Comparison of ENCODE assay signal across 8 cellular contexts in genomic region chrX:10098235-10098819, GRCh38. TPM values are rescaled to one million over a fixed set of nuclear protein-coding genes. Genes with fewer than 3 reads are reported as not detected.
A peak's percentile ranks its signal among the peaks of the same experiment; 100 is the strongest.
DNase-seq lines count a peak whose midpoint lies in the region; ATAC-seq and TF ChIP-seq lines count a peak whose summit lies in the region.

No MANE protein-coding gene starts in this region.

- H3K27ac ChIP-seq in WERI-Rb-1, result no peak overlapping the region

- peak; percentile 77 for ATAC-seq in GM21825 (IDR thresholded peaks at IDR 0.05; ENCODE audit: unreplicated experiment)

- no peaks in the 10 kb centered on the region for H3K36me3 ChIP-seq in WERI-Rb-1

- H3K4me1 Mint-ChIP-seq in T-helper 1 cell treated with Interleukin-12 subunit alpha and Interleukin-12 subunit beta and Interleukin-4 antibody, amounts not matched to agents 30 μg/mL and 1 μg/mL, for 36 hours (ENCODE audit: low read depth), result peaks cover 33% of the 10 kb centered on the region

- H3K4me3 ChIP-seq in GM12865 (ENCODE audit: low read depth, low read length) (peak overlapping the region; percentile 57), WERI-Rb-1 (ENCODE audit: low read depth, low read length) (no peak overlapping the region)

- H3K36me3 Mint-ChIP-seq in T-helper 1 cell treated with Interleukin-12 subunit alpha and Interleukin-12 subunit beta and Interleukin-4 antibody, amounts not matched to agents 30 μg/mL and 1 μg/mL, for 36 hours (ENCODE audit: low read depth), result peaks cover 41% of the 10 kb centered on the region

- H3K4me3 Mint-ChIP-seq in T-helper 1 cell treated with Interleukin-12 subunit alpha and Interleukin-12 subunit beta and Interleukin-4 antibody, amounts not matched to agents 30 μg/mL and 1 μg/mL, for 36 hours, result peak overlapping the region; percentile 89

- H3K27ac Mint-ChIP-seq in T-helper 1 cell treated with Interleukin-12 subunit alpha and Interleukin-12 subunit beta and Interleukin-4 antibody, amounts not matched to agents 30 μg/mL and 1 μg/mL, for 36 hours, result peak overlapping the region; percentile 96

- H3K9me3 Mint-ChIP-seq in T-helper 1 cell treated with Interleukin-12 subunit alpha and Interleukin-12 subunit beta and Interleukin-4 antibody, amounts not matched to agents 30 μg/mL and 1 μg/mL, for 36 hours, result no peaks in the 10 kb centered on the region

- TF ChIP-seq CTCF in GM12865 (IDR thresholded peaks at IDR 0.05; ENCODE audit: insufficient read depth, low read depth, low read length, missing control alignments) (no peak), WERI-Rb-1 (IDR thresholded peaks at IDR 0.05; ENCODE audit: low read depth, low read length) (no peak)

- H3K9me3 ChIP-seq in WERI-Rb-1 (ENCODE audit: severe bottlenecking), result no peaks in the 10 kb centered on the region

- H3K27me3 ChIP-seq in WERI-Rb-1 (ENCODE audit: insufficient read depth, low read depth, severe bottlenecking), result peaks cover 17% of the 10 kb centered on the region

- DNase-seq in GM12865 (ENCODE audit: low read depth) (peak; percentile 72), WERI-Rb-1 (no peak), A172 (ENCODE audit: low spot score) (no peak), GM19238 (ENCODE audit: insufficient read length, low spot score) (no peak)
- DNase-seq in effector CD4-positive, alpha-beta T cell, result peak; percentile 23
- peak; percentile 57 for DNase-seq in stimulated activated CD8-positive, alpha-beta memory T cell treated with anti-CD3 and anti-CD28 coated beads, Interleukin-4, amount 100 ng/mL, for 48 hours

- H3K27me3 Mint-ChIP-seq in T-helper 1 cell treated with Interleukin-12 subunit alpha and Interleukin-12 subunit beta and Interleukin-4 antibody, amounts not matched to agents 30 μg/mL and 1 μg/mL, for 36 hours (ENCODE audit: low read depth), result no peaks in the 10 kb centered on the region

RNA-seq across cellular contexts. Expression of gene CLCN4, which starts 58.4 kb away (rescaled TPM):
- 16.8 and 21.9 TPM in 2 replicates for total RNA-seq in A172 (2014; rRNA removed; shearing (Covaris generic))

Comparison
In these comparisons a context has a peak if more than half of its experiments do, and no peak if none do; other contexts are left out.
1. DNase-seq: peak in GM12865 (single experiment), effector CD4-positive, alpha-beta T cell (single experiment) and stimulated activated CD8-positive, alpha-beta memory T cell treated with anti-CD3 and anti-CD28 coated beads, Interleukin-4, amount 100 ng/mL, for 48 hours (single experiment); none in WERI-Rb-1 (single experiment), A172 (single experiment) and GM19238 (single experiment).